In genomic region chr15:40286794-40287193, GRCh38 we compare ENCODE assay signal across 34 cellular contexts. TPM values are rescaled to one million over a fixed set of nuclear protein-coding genes. Genes with fewer than 3 reads are reported as not detected.
"Had no signal": no experiment of that assay in that cellular context is flagged by ENCODE, and none has a peak within 500 bp of the region (broad histone marks: within the 10 kb centered on the region; RNA-seq: fewer than 3 reads in every experiment).

No MANE protein-coding gene starts in this region.

- H3K4me3 Mint-ChIP-seq: activated CD4-positive, alpha-beta T cell treated with anti-CD3 and anti-CD28 coated beads, Interleukin-2, amount 10 ng/mL, durations not matched to agents 24 days and 14 days; activated CD8-positive, alpha-beta T cell treated with anti-CD3 and anti-CD28 coated beads for 36 hours; activated naive CD4-positive, alpha-beta T cell treated with anti-CD3 and anti-CD28 coated beads for 36 hours; activated T-cell treated with anti-CD3 and anti-CD28 coated beads, Interleukin-2, amount 50 U/mL, for 24 hours; central memory CD8-positive, alpha-beta T cell had no signal

- H3K27me3 Mint-ChIP-seq: central memory CD8-positive, alpha-beta T cell had no signal

- H3K36me3 ChIP-seq: adrenal gland, MG63, Peyer's patch had no signal

- H3K27ac Mint-ChIP-seq: activated CD4-positive, alpha-beta T cell treated with anti-CD3 and anti-CD28 coated beads, Interleukin-2, amount 10 ng/mL, durations not matched to agents 24 days and 14 days; activated CD8-positive, alpha-beta T cell treated with anti-CD3 and anti-CD28 coated beads for 36 hours; activated naive CD4-positive, alpha-beta T cell treated with anti-CD3 and anti-CD28 coated beads, Interleukin-2, amount 50 U/mL, for 72 hours; activated T-helper 2 cell treated with anti-CD3 and anti-CD28 coated beads, Interferon-gamma antibody, Interleukin-2, Interleukin-4, amounts not matched to agents 10 μg/mL and 5 μg/mL and 100 μg/mL, durations not matched to agents 14 hours and 24 hours and 36 hours had no signal

- H3K36me3 Mint-ChIP-seq: activated naive CD4-positive, alpha-beta T cell treated with anti-CD3 and anti-CD28 coated beads, Interleukin-2, amount 50 U/mL, for 72 hours had no signal

- H3K9me3 ChIP-seq: adrenal gland, body of pancreas, MG63, Peyer's patch had no signal

- H3K4me3 ChIP-seq: adrenal gland, body of pancreas, MG63, Peyer's patch had no signal

- H3K4me1 Mint-ChIP-seq: activated CD4-positive, alpha-beta T cell treated with anti-CD3 and anti-CD28 coated beads, Interleukin-2, amount 10 ng/mL, durations not matched to agents 24 days and 14 days; central memory CD8-positive, alpha-beta T cell had no signal

- DNase-seq: activated CD4-positive, alpha-beta T cell treated with anti-CD3 and anti-CD28 coated beads, Interleukin-2, amount 10 ng/mL, durations not matched to agents 24 days and 14 days; activated CD4-positive, alpha-beta T cell treated with anti-CD3 and anti-CD28 coated beads, Interleukin-2, amount 50 U/mL, for 4 hours; activated CD8-positive, alpha-beta T cell treated with anti-CD3 and anti-CD28 coated beads for 36 hours; activated gamma-delta T cell; activated naive CD4-positive, alpha-beta T cell treated with anti-CD3 and anti-CD28 coated beads for 36 hours; activated T-cell treated with anti-CD3 and anti-CD28 coated beads, Interleukin-2, amount 50 U/mL, for 24 hours; adrenal gland; body of pancreas; Kasumi-1; KG1; MG63; NCI-H1048; NCI-H1105 treated with DMSO at 0.1 percent for 48 hours; NCI-H1436 treated with DMSO at 0.1 percent for 48 hours; NCI-H1694 treated with DMSO at 0.1 percent for 48 hours; NCI-H2029; NCI-H345; NCI-H510A; NCI-H526; NCI-H748 treated with DMSO at 0.1 percent for 48 hours; NK-92 treated with Interleukin-12 subunit alpha and Interleukin-12 subunit beta, amount 100 ng/mL, for 24 hours; PC-3; Peyer's patch; RPMI8226; SIG-M5; SW 1271; T1000 had no signal

- H3K9me3 Mint-ChIP-seq: activated CD4-positive, alpha-beta T cell treated with anti-CD3 and anti-CD28 coated beads, Interleukin-2, amount 10 ng/mL, durations not matched to agents 24 days and 14 days; activated CD8-positive, alpha-beta T cell treated with anti-CD3 and anti-CD28 coated beads for 36 hours; activated naive CD4-positive, alpha-beta T cell treated with anti-CD3 and anti-CD28 coated beads for 36 hours; activated naive CD4-positive, alpha-beta T cell treated with anti-CD3 and anti-CD28 coated beads, Interleukin-2, amount 50 U/mL, for 72 hours; activated T-cell treated with anti-CD3 and anti-CD28 coated beads, Interleukin-2, amount 50 U/mL, for 24 hours; activated T-helper 2 cell treated with anti-CD3 and anti-CD28 coated beads, Interferon-gamma antibody, Interleukin-2, Interleukin-4, amounts not matched to agents 10 μg/mL and 5 μg/mL and 100 μg/mL, durations not matched to agents 14 hours and 24 hours and 36 hours; central memory CD8-positive, alpha-beta T cell had no signal

- H3K27ac ChIP-seq: adrenal gland, body of pancreas, Peyer's patch had no signal

- ATAC-seq: activated CD8-positive, alpha-beta T cell treated with anti-CD3 and anti-CD28 coated beads for 36 hours; activated naive CD4-positive, alpha-beta T cell treated with anti-CD3 and anti-CD28 coated beads, Interleukin-2, amount 50 U/mL, for 72 hours; body of pancreas; PC-3 had no signal

RNA-seq across cellular contexts. Expression of gene ANKRD63, which starts 3.9 kb away (rescaled TPM):
- total RNA-seq: activated CD4-positive, alpha-beta T cell treated with anti-CD3 and anti-CD28 coated beads, Interleukin-2, amount 10 ng/mL, durations not matched to agents 24 days and 14 days; activated CD8-positive, alpha-beta T cell treated with anti-CD3 and anti-CD28 coated beads for 36 hours; activated naive CD4-positive, alpha-beta T cell treated with anti-CD3 and anti-CD28 coated beads for 36 hours; activated naive CD4-positive, alpha-beta T cell treated with anti-CD3 and anti-CD28 coated beads, Interleukin-2, amount 50 U/mL, for 72 hours; adrenal gland; astrocyte; body of pancreas; bronchial epithelial cell; Peyer's patch; T-helper 1 cell treated with Interleukin-12 subunit alpha and Interleukin-12 subunit beta and Interleukin-4 antibody, amounts not matched to agents 30 ng/mL and 1 ng/mL, for 36 hours had no signal
- polyA plus RNA-seq: adrenal gland had no signal

RNA-seq across cellular contexts. Expression of gene PLCB2, which starts 20.9 kb away (rescaled TPM):
- total RNA-seq: bronchial epithelial cell had no signal

RNA-seq across cellular contexts. Expression of gene PAK6, which starts 47.9 kb away (rescaled TPM):
- total RNA-seq: activated naive CD4-positive, alpha-beta T cell treated with anti-CD3 and anti-CD28 coated beads for 36 hours; SK-MEL-5 had no signal
